20 cellular contexts compared by ENCODE assay signal in genomic region chr13:21902709-21903098, GRCh38.
"Had no signal": no experiment of that assay in that cellular context is flagged by ENCODE, and none has a peak within 500 bp of the region (broad histone marks: within the 10 kb centered on the region; RNA-seq: fewer than 3 reads in every experiment).

No MANE protein-coding gene starts in this region.

- H3K4me3 ChIP-seq: esophagus squamous epithelium, hepatocyte, neural progenitor cell, ovary, suprapubic skin, tibial artery, upper lobe of left lung had no signal

- H2AFZ ChIP-seq: hepatocyte, neural progenitor cell had no signal

- ATAC-seq: foreskin keratinocyte, natural killer cell had no signal

- FAIRE-seq: endometrium, kidney, small intestine had no signal

- H3K4me2 ChIP-seq: hepatocyte, neural progenitor cell had no signal

- H3K27ac ChIP-seq: epithelial cell of prostate, foreskin keratinocyte, hepatocyte, neural progenitor cell, ovary, suprapubic skin, tibial artery, upper lobe of left lung had no signal

- H3K36me3 ChIP-seq: esophagus squamous epithelium, neural progenitor cell, ovary, suprapubic skin, tibial artery, upper lobe of left lung had no signal

- H3K27me3 ChIP-seq: foreskin keratinocyte, hepatocyte, neural progenitor cell, ovary, suprapubic skin, tibial artery, upper lobe of left lung had no signal

- H3K9ac ChIP-seq: neural progenitor cell had no signal

- H3K4me1 ChIP-seq: foreskin keratinocyte, neural progenitor cell, upper lobe of left lung had no signal

- H3K9me3 ChIP-seq: esophagus squamous epithelium, ovary, suprapubic skin, tibial artery, upper lobe of left lung had no signal

- DNase-seq: central memory CD4-positive, alpha-beta T cell; effector memory CD4-positive, alpha-beta T cell; esophagus squamous epithelium; foreskin keratinocyte; head of caudate nucleus; kidney; left colon; natural killer cell; nucleus accumbens; ovary; stimulated activated CD4-positive, alpha-beta T cell treated with anti-CD3 and anti-CD28 coated beads, Interleukin-12 subunit alpha, Interleukin-12 subunit beta, amount 100 ng/mL, for 4 hours; stimulated activated naive CD4-positive, alpha-beta T cell; tibial artery; upper lobe of left lung had no signal
